1 cellular context compared by ENCODE assay signal in the genomic region with DNA sequence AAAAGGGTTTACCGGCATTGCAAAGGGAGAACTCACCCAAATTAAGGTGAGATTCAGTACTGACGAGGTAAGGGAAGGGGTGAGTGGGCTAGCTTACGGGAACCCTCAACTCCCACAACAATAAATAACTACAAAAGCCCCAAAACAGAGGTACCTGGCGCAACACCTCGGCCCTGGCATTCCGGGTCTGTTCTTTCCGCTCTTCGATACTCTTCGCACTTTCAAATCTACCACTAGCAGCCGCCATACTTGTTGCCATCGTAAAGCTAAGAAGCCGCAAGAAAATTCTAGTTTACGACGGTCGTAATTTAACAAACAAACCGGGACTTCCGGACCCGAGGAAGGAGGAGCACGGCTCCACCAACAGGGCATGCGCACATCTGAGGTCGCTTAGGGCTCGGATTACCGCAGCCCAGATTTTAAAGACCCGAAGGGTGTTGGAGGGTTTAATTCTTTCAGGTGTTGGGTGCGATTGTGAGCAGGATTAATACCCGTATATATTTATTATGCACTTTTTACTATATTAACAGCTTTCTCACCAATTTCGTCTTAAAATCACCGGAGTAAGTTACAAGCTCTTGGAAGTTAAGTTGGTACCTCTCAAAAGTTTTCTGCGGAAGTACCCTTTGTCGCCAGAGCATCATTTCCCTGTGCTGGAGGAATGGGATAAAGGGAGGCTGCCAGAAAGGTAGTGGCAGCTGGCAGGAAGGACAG.
TF ChIP-seq lines count a peak whose summit lies in the region.

A gene (minus strand): TSS at position 268 of the 714 bp plus-strand sequence. CDS start 9 bp downstream, at position 259.

TF ChIP-seq in GM12878, 131 proteins besides CTCF, POLR2A, EP300 and RAD21 (continued from another document and continues in another):
- TF ChIP-seq, protein P1, sequence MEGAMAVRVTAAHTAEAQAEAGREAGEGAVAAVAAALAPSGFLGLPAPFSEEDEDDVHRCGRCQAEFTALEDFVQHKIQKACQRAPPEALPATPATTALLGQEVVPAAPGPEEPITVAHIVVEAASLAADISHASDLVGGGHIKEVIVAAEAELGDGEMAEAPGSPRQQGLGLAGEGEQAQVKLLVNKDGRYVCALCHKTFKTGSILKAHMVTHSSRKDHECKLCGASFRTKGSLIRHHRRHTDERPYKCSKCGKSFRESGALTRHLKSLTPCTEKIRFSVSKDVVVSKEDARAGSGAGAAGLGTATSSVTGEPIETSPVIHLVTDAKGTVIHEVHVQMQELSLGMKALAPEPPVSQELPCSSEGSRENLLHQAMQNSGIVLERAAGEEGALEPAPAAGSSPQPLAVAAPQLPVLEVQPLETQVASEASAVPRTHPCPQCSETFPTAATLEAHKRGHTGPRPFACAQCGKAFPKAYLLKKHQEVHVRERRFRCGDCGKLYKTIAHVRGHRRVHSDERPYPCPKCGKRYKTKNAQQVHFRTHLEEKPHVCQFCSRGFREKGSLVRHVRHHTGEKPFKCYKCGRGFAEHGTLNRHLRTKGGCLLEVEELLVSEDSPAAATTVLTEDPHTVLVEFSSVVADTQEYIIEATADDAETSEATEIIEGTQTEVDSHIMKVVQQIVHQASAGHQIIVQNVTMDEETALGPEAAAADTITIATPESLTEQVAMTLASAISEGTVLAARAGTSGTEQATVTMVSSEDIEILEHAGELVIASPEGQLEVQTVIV (IDR thresholded peaks at IDR 0.05; ENCODE audit: borderline replicate concordance, partially characterized antibody), result peak; percentile 99
- TF ChIP-seq ZSCAN29 (IDR thresholded peaks at IDR 0.05) (no peak), GATAD2B (conservative IDR thresholded peaks at IDR 0.05; ENCODE audit: low read depth) (no peak), ZZZ3 (IDR thresholded peaks at IDR 0.05; ENCODE audit: control insufficient read depth, insufficient read length, low read depth) (no peak), SREBF2 (IDR thresholded peaks at IDR 0.05; ENCODE audit: low read length) (no peak), FOS (IDR thresholded peaks at IDR 0.05; ENCODE audit: borderline replicate concordance, extremely low read depth, insufficient read length) (no peak), SMARCA5 (IDR thresholded peaks at IDR 0.05) (no peak), ZNF24 (IDR thresholded peaks at IDR 0.05) (no peak), TCF12 (IDR thresholded peaks at IDR 0.05; ENCODE audit: low read depth, low read length) (0 out of 2 replicates have a peak, but pooled peaks have one; percentile 19), FOXM1 (IDR thresholded peaks at IDR 0.05; ENCODE audit: low read depth, low read length) (peak; percentile 36; the same call in 1 of the 2 replicates), BACH1 (IDR thresholded peaks at IDR 0.05; ENCODE audit: borderline replicate concordance) (no peak), PML (IDR thresholded peaks at IDR 0.05; ENCODE audit: low read length) (peak; percentile 92; the same call in 1 of the 2 replicates), RB1 (IDR thresholded peaks at IDR 0.05; ENCODE audit: borderline replicate concordance) (no peak), ZNF217 (IDR thresholded peaks at IDR 0.05) (no peak), RAD51 (IDR thresholded peaks at IDR 0.05) (0 out of 2 replicates have a peak, but pooled peaks have one; percentile 9), MYB (IDR thresholded peaks at IDR 0.05; ENCODE audit: borderline replicate concordance, low read depth, low read length) (no peak), SIX5 (IDR thresholded peaks at IDR 0.05; ENCODE audit: low read depth, low read length, severe bottlenecking) (peak; percentile 55), TBL1XR1 (IDR thresholded peaks at IDR 0.05; ENCODE audit: low read depth, low read length) (no peak), NFYA (IDR thresholded peaks at IDR 0.05; ENCODE audit: borderline replicate concordance, low read depth, low read length) (no peak), EGR1 (IDR thresholded peaks at IDR 0.05; ENCODE audit: borderline replicate concordance in 1 of 2, low read depth in 2 of 2, low read length in 2 of 2) (no peak), ZBED1 (IDR thresholded peaks at IDR 0.05; ENCODE audit: borderline replicate concordance) (no peak), IKZF1 (conservative IDR thresholded peaks at IDR 0.05) (no peak)
- TF ChIP-seq, protein P2, sequence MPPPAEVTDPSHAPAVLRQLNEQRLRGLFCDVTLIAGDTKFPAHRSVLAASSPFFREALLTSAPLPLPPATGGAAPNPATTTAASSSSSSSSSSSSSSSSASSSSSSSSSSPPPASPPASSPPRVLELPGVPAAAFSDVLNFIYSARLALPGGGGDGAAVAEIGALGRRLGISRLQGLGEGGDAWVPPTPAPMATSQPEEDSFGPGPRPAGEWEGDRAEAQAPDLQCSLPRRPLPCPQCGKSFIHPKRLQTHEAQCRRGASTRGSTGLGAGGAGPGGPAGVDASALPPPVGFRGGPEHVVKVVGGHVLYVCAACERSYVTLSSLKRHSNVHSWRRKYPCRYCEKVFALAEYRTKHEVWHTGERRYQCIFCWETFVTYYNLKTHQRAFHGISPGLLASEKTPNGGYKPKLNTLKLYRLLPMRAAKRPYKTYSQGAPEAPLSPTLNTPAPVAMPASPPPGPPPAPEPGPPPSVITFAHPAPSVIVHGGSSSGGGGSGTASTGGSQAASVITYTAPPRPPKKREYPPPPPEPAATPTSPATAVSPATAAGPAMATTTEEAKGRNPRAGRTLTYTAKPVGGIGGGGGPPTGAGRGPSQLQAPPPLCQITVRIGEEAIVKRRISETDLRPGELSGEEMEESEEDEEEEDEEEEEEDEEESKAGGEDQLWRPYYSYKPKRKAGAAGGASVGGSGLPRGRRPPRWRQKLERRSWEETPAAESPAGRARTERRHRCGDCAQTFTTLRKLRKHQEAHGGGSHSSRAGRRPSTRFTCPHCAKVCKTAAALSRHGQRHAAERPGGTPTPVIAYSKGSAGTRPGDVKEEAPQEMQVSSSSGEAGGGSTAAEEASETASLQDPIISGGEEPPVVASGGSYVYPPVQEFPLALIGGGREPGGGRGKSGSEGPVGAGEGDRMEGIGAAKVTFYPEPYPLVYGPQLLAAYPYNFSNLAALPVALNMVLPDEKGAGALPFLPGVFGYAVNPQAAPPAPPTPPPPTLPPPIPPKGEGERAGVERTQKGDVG (CRISPR knock-in tag; IDR thresholded peaks at IDR 0.05), result no peak
- TF ChIP-seq, protein P3, sequence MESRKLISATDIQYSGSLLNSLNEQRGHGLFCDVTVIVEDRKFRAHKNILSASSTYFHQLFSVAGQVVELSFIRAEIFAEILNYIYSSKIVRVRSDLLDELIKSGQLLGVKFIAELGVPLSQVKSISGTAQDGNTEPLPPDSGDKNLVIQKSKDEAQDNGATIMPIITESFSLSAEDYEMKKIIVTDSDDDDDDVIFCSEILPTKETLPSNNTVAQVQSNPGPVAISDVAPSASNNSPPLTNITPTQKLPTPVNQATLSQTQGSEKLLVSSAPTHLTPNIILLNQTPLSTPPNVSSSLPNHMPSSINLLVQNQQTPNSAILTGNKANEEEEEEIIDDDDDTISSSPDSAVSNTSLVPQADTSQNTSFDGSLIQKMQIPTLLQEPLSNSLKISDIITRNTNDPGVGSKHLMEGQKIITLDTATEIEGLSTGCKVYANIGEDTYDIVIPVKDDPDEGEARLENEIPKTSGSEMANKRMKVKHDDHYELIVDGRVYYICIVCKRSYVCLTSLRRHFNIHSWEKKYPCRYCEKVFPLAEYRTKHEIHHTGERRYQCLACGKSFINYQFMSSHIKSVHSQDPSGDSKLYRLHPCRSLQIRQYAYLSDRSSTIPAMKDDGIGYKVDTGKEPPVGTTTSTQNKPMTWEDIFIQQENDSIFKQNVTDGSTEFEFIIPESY (IDR thresholded peaks at IDR 0.05), result no peak
- TF ChIP-seq, protein P4, sequence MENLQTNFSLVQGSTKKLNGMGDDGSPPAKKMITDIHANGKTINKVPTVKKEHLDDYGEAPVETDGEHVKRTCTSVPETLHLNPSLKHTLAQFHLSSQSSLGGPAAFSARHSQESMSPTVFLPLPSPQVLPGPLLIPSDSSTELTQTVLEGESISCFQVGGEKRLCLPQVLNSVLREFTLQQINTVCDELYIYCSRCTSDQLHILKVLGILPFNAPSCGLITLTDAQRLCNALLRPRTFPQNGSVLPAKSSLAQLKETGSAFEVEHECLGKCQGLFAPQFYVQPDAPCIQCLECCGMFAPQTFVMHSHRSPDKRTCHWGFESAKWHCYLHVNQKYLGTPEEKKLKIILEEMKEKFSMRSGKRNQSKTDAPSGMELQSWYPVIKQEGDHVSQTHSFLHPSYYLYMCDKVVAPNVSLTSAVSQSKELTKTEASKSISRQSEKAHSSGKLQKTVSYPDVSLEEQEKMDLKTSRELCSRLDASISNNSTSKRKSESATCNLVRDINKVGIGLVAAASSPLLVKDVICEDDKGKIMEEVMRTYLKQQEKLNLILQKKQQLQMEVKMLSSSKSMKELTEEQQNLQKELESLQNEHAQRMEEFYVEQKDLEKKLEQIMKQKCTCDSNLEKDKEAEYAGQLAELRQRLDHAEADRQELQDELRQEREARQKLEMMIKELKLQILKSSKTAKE (IDR thresholded peaks at IDR 0.05; ENCODE audit: low read depth, poor library complexity, severe bottlenecking), result no peak
- TF ChIP-seq, protein P5, sequence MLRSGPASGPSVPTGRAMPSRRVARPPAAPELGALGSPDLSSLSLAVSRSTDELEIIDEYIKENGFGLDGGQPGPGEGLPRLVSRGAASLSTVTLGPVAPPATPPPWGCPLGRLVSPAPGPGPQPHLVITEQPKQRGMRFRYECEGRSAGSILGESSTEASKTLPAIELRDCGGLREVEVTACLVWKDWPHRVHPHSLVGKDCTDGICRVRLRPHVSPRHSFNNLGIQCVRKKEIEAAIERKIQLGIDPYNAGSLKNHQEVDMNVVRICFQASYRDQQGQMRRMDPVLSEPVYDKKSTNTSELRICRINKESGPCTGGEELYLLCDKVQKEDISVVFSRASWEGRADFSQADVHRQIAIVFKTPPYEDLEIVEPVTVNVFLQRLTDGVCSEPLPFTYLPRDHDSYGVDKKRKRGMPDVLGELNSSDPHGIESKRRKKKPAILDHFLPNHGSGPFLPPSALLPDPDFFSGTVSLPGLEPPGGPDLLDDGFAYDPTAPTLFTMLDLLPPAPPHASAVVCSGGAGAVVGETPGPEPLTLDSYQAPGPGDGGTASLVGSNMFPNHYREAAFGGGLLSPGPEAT (IDR thresholded peaks at IDR 0.05; ENCODE audit: low read depth), result peak; percentile 86
- TF ChIP-seq, protein P6, sequence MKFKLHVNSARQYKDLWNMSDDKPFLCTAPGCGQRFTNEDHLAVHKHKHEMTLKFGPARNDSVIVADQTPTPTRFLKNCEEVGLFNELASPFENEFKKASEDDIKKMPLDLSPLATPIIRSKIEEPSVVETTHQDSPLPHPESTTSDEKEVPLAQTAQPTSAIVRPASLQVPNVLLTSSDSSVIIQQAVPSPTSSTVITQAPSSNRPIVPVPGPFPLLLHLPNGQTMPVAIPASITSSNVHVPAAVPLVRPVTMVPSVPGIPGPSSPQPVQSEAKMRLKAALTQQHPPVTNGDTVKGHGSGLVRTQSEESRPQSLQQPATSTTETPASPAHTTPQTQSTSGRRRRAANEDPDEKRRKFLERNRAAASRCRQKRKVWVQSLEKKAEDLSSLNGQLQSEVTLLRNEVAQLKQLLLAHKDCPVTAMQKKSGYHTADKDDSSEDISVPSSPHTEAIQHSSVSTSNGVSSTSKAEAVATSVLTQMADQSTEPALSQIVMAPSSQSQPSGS (IDR thresholded peaks at IDR 0.05; ENCODE audit: low read length), result 0 out of 2 replicates have a peak, but pooled peaks have one; percentile 24
- TF ChIP-seq, protein P7, sequence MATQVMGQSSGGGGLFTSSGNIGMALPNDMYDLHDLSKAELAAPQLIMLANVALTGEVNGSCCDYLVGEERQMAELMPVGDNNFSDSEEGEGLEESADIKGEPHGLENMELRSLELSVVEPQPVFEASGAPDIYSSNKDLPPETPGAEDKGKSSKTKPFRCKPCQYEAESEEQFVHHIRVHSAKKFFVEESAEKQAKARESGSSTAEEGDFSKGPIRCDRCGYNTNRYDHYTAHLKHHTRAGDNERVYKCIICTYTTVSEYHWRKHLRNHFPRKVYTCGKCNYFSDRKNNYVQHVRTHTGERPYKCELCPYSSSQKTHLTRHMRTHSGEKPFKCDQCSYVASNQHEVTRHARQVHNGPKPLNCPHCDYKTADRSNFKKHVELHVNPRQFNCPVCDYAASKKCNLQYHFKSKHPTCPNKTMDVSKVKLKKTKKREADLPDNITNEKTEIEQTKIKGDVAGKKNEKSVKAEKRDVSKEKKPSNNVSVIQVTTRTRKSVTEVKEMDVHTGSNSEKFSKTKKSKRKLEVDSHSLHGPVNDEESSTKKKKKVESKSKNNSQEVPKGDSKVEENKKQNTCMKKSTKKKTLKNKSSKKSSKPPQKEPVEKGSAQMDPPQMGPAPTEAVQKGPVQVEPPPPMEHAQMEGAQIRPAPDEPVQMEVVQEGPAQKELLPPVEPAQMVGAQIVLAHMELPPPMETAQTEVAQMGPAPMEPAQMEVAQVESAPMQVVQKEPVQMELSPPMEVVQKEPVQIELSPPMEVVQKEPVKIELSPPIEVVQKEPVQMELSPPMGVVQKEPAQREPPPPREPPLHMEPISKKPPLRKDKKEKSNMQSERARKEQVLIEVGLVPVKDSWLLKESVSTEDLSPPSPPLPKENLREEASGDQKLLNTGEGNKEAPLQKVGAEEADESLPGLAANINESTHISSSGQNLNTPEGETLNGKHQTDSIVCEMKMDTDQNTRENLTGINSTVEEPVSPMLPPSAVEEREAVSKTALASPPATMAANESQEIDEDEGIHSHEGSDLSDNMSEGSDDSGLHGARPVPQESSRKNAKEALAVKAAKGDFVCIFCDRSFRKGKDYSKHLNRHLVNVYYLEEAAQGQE (IDR thresholded peaks at IDR 0.05; ENCODE audit: low read depth, low read length), result no peak
- TF ChIP-seq, protein P8, sequence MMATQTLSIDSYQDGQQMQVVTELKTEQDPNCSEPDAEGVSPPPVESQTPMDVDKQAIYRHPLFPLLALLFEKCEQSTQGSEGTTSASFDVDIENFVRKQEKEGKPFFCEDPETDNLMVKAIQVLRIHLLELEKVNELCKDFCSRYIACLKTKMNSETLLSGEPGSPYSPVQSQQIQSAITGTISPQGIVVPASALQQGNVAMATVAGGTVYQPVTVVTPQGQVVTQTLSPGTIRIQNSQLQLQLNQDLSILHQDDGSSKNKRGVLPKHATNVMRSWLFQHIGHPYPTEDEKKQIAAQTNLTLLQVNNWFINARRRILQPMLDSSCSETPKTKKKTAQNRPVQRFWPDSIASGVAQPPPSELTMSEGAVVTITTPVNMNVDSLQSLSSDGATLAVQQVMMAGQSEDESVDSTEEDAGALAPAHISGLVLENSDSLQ (IDR thresholded peaks at IDR 0.05), result no peak
- TF ChIP-seq, protein P9, sequence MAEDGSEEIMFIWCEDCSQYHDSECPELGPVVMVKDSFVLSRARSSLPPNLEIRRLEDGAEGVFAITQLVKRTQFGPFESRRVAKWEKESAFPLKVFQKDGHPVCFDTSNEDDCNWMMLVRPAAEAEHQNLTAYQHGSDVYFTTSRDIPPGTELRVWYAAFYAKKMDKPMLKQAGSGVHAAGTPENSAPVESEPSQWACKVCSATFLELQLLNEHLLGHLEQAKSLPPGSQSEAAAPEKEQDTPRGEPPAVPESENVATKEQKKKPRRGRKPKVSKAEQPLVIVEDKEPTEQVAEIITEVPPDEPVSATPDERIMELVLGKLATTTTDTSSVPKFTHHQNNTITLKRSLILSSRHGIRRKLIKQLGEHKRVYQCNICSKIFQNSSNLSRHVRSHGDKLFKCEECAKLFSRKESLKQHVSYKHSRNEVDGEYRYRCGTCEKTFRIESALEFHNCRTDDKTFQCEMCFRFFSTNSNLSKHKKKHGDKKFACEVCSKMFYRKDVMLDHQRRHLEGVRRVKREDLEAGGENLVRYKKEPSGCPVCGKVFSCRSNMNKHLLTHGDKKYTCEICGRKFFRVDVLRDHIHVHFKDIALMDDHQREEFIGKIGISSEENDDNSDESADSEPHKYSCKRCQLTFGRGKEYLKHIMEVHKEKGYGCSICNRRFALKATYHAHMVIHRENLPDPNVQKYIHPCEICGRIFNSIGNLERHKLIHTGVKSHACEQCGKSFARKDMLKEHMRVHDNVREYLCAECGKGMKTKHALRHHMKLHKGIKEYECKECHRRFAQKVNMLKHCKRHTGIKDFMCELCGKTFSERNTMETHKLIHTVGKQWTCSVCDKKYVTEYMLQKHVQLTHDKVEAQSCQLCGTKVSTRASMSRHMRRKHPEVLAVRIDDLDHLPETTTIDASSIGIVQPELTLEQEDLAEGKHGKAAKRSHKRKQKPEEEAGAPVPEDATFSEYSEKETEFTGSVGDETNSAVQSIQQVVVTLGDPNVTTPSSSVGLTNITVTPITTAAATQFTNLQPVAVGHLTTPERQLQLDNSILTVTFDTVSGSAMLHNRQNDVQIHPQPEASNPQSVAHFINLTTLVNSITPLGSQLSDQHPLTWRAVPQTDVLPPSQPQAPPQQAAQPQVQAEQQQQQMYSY (CRISPR knock-in tag; IDR thresholded peaks at IDR 0.05), result no peak
